In genomic region chr6:25699649-25700048, GRCh38 we compare ENCODE assay signal across 1 cellular context.
TF ChIP-seq lines count a peak whose summit lies in the region.

No MANE protein-coding gene starts in this region.

TF ChIP-seq in K562, 482 proteins besides CTCF, POLR2A, EP300 and RAD21:
- TF ChIP-seq CC2D1A (IDR thresholded peaks at IDR 0.05) (peak; percentile 47; the same call in 1 of the 2 replicates), ASH1L (IDR thresholded peaks at IDR 0.05; ENCODE audit: borderline replicate concordance, low read depth, partially characterized antibody) (peak; percentile 18), ZNF395 (CRISPR knock-in tag; IDR thresholded peaks at IDR 0.05) (no peak), RBM25 (IDR thresholded peaks at IDR 0.05; ENCODE audit: low read depth, low read length, severe bottlenecking) (peak; percentile 65), NFYB (IDR thresholded peaks at IDR 0.05; ENCODE audit: extremely low read depth, insufficient read length) (peak; percentile 44)
